ENCODE assay signal across 1 cellular context in the genomic region with DNA sequence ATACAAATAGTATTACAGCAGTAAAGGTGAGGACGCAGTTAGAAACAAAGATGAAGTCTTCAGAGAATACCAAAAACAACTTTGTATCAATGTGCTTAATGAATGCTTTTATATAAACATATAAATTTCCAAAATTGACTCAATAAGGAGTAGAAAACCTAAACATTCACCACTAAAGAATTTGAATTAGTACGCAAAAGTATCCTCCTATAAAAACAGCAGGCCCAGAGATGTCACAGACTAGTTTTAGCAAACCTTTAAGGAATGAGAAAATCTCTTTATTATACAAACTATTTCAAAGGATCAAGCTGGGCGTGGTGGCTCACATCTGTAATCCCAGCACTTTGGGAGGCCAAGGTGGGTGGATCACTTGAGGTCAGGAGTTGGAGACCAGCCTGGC.
TF ChIP-seq lines count a peak whose summit lies in the region.

No MANE protein-coding gene starts in this region.

TF ChIP-seq in IMR-90, 13 proteins besides CTCF, POLR2A, EP300 and RAD21 (continued from another document):
- TF ChIP-seq, protein P1, sequence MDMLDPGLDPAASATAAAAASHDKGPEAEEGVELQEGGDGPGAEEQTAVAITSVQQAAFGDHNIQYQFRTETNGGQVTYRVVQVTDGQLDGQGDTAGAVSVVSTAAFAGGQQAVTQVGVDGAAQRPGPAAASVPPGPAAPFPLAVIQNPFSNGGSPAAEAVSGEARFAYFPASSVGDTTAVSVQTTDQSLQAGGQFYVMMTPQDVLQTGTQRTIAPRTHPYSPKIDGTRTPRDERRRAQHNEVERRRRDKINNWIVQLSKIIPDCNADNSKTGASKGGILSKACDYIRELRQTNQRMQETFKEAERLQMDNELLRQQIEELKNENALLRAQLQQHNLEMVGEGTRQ (IDR thresholded peaks at IDR 0.05; ENCODE audit: low read depth, low read length): no peak
